Comparison of ENCODE assay signal across 6 cellular contexts in the genomic region with DNA sequence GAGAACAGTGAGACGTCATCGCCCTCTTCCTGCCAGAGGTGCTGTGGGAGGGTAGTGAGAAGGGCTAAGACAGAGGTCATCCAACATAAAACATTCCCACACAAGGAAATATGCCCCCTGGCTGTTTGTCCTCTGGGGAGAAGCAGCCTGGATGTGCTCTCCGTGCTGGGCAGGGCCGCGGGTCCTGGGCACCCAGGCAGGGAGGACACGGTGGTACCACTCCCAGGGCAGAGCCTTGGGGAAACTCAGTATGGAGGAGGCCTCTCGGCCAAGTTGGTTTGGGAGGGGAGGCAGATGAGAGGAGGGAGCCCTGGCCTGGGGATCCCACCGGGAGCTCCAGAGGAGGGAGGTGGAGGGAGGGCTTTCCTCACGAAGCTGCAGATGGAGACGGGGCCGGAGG.
"Had no signal": no experiment of that assay in that cellular context is flagged by ENCODE, and none has a peak within 500 bp of the region (broad histone marks: within the 10 kb centered on the region; RNA-seq: fewer than 3 reads in every experiment).

No MANE protein-coding gene starts in this region.

- H3K27ac ChIP-seq: HL-60 had no signal

- DNase-seq: IMR-90, KBM-7 had no signal

- ATAC-seq: HepG2, K562 had no signal

- H3K4me1 Mint-ChIP-seq: IgD-negative memory B cell had no signal

- H3K27me3 Mint-ChIP-seq: IgD-negative memory B cell had no signal

- H3K4me3 Mint-ChIP-seq: IgD-negative memory B cell had no signal

- H3K4me3 ChIP-seq: K562 had no signal
